Comparison of ENCODE assay signal across 16 cellular contexts in the genomic region with DNA sequence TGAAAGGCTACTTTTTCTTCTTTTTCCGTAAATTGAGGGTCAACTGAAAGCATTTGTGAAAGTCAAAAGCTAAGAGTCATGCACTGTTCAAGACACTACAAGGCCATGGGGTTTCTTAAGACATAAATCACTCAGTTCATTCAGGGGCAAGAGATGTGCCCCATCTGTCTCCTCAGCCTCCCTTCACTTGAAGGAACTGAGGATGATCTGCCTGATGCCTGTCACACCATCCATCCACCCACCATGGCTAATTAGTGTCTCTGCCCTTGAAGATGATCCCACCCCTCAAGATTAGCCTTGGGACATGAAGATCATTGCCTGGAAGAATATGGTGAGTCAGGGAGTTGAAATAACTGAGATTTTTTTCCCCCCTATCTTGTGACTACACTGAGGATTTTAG.
A peak's percentile ranks its signal among the peaks of the same experiment; 100 is the strongest.
DNase-seq lines count a peak whose midpoint lies in the region; ATAC-seq and TF ChIP-seq lines count a peak whose summit lies in the region.
"Had no signal": no experiment of that assay in that cellular context is flagged by ENCODE, and none has a peak within 500 bp of the region (broad histone marks: within the 10 kb centered on the region; RNA-seq: fewer than 3 reads in every experiment).

No MANE protein-coding gene starts in this region.

- no peaks in the 10 kb centered on the region for H3K27me3 ChIP-seq in WERI-Rb-1 (ENCODE audit: insufficient read depth, low read depth, severe bottlenecking)
- H3K27me3 ChIP-seq in CD4-positive, alpha-beta T cell (ENCODE audit: control insufficient read depth, insufficient read depth, low read length) = peaks cover under 1% of the 10 kb centered on the region

- H3K27me3 Mint-ChIP-seq in nephron progenitor cell (ENCODE audit: low read depth, poor library complexity) = peaks cover 15% of the 10 kb centered on the region
- H3K27me3 Mint-ChIP-seq in CD4-positive, alpha-beta T cell = peaks cover 5% of the 10 kb centered on the region

- DNase-seq in M059J (ENCODE audit: low read depth) (peak; percentile 41), WERI-Rb-1 (peak; percentile 54), nephron progenitor cell (no peak)
- DNase-seq in CD4-positive, alpha-beta T cell = no peak
- DNase-seq: Caco-2; CD8-positive, alpha-beta T cell; DMS 273 treated with DMSO at 0.1 percent for 48 hours; DMS79; EL; GDM1; H9 had no signal

- no peaks in the 10 kb centered on the region for H3K36me3 ChIP-seq in WERI-Rb-1

- H3K27ac Mint-ChIP-seq in nephron progenitor cell = peak overlapping the region; percentile 12
- H3K27ac Mint-ChIP-seq in CD4-positive, alpha-beta T cell = no peak overlapping the region
- H3K27ac Mint-ChIP-seq: CD8-positive, alpha-beta T cell; GM23338 had no signal

- no peak overlapping the region for H3K27ac ChIP-seq in WERI-Rb-1
- H3K27ac ChIP-seq in CD4-positive, alpha-beta T cell (ENCODE audit: low read depth, low read length) = no peak overlapping the region

- H3K9me3 ChIP-seq in WERI-Rb-1 (ENCODE audit: severe bottlenecking) = no peaks in the 10 kb centered on the region
- no peaks in the 10 kb centered on the region for H3K9me3 ChIP-seq in CD4-positive, alpha-beta T cell (ENCODE audit: control insufficient read depth, low read length)
- H3K9me3 ChIP-seq: Caco-2 had no signal

- CTCF ChIA-PET in CD4-positive, alpha-beta T cell (lab: Charles Lee) = no interaction called here

- ATAC-seq in HG03108 (IDR thresholded peaks at IDR 0.05; ENCODE audit: unreplicated experiment) (no peak), HG03280 (IDR thresholded peaks at IDR 0.05; ENCODE audit: unreplicated experiment) (no peak)
- no peak for ATAC-seq in CD4-positive, alpha-beta T cell (ENCODE audit: poor library complexity)
- ATAC-seq: CD8-positive, alpha-beta T cell; GM12878; GM23338; HCT116 had no signal

- H3K4me3 Mint-ChIP-seq in nephron progenitor cell = no peak overlapping the region
- no peak overlapping the region for H3K4me3 Mint-ChIP-seq in CD4-positive, alpha-beta T cell
- H3K4me3 Mint-ChIP-seq: CD8-positive, alpha-beta T cell; GM23338; H9 had no signal

- POLR2A ChIA-PET in CD4-positive, alpha-beta T cell (lab: Charles Lee) = no interaction called here

- intact Hi-C loops in CD4-positive, alpha-beta T cell (cut with DNase I, micrococcal nuclease) = no loop called here

- H3K4me1 Mint-ChIP-seq in nephron progenitor cell = peaks cover 12% of the 10 kb centered on the region
- no peaks in the 10 kb centered on the region for H3K4me1 Mint-ChIP-seq in CD4-positive, alpha-beta T cell (ENCODE audit: low read depth)

- no peaks in the 10 kb centered on the region for H3K9me3 Mint-ChIP-seq in nephron progenitor cell
- no peaks in the 10 kb centered on the region for H3K9me3 Mint-ChIP-seq in CD4-positive, alpha-beta T cell
- H3K9me3 Mint-ChIP-seq: CD8-positive, alpha-beta T cell; GM23338; H9 had no signal

- no peaks in the 10 kb centered on the region for H3K36me3 Mint-ChIP-seq in nephron progenitor cell (ENCODE audit: low read depth)
- H3K36me3 Mint-ChIP-seq in CD4-positive, alpha-beta T cell (ENCODE audit: low read depth) = no peaks in the 10 kb centered on the region
- H3K36me3 Mint-ChIP-seq: CD8-positive, alpha-beta T cell had no signal

- no peak overlapping the region for H3K4me3 ChIP-seq in WERI-Rb-1 (ENCODE audit: low read depth, low read length)
- H3K4me3 ChIP-seq: GM12878, GM23338 had no signal

- TF ChIP-seq CTCF in WERI-Rb-1 (IDR thresholded peaks at IDR 0.05; ENCODE audit: low read depth, low read length) (no peak), nephron progenitor cell (IDR thresholded peaks at IDR 0.05) (no peak)
- TF ChIP-seq CTCF in CD4-positive, alpha-beta T cell (IDR thresholded peaks at IDR 0.05) = no peak

Comparison
In these comparisons a context has a peak if more than half of its experiments do, and no peak if none do; other contexts are left out.
1. DNase-seq: peak in M059J (single experiment) and WERI-Rb-1 (single experiment); none in nephron progenitor cell (single experiment) and CD4-positive, alpha-beta T cell (0 of 10).